In the genomic region with DNA sequence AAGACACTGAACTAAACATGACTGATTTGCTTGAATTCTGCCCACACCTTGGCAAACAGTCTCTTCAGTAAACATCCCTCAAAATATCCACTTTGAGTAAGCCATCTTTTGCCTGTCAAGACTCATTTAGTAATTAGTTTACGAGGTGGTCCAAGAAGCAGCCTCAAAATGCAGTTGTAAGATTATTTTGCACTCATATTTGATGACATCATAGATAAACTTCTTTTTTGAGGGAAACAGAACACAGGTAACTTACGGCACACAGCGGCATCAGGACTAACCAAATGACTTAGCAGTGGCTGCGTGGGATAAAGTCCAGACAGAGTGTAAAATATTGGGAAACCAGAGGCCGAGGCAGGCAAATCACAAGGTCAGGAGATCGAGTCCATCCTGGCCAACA, we compare ENCODE assay signal across 10 cellular contexts. TPM values are rescaled to one million over a fixed set of nuclear protein-coding genes. Genes with fewer than 3 reads are reported as not detected.
"Had no signal": no experiment of that assay in that cellular context is flagged by ENCODE, and none has a peak within 500 bp of the region (broad histone marks: within the 10 kb centered on the region; RNA-seq: fewer than 3 reads in every experiment).

No MANE protein-coding gene starts in this region.

- H3K27ac Mint-ChIP-seq: GM23338, H9 had no signal

- ATAC-seq: GM23338 had no signal

- H3K4me3 Mint-ChIP-seq: GM23338, H9, IgD-negative memory B cell had no signal

- H3K9ac ChIP-seq: KMS-11 had no signal

- H3K4me3 ChIP-seq: GM23338 had no signal

- H3K27me3 Mint-ChIP-seq: IgD-negative memory B cell had no signal

- FAIRE-seq: H1, H54, HTR-8/SVneo had no signal

- H3K4me2 ChIP-seq: GM23338 had no signal

- H3K9me3 Mint-ChIP-seq: GM23338, H9, IgD-negative memory B cell had no signal

- H3K36me3 Mint-ChIP-seq: IgD-negative memory B cell had no signal

- H3K4me1 Mint-ChIP-seq: IgD-negative memory B cell had no signal

- DNase-seq: H9, HCEC 1CT, KBM-7 had no signal

RNA-seq across cellular contexts. Expression of gene STEAP1B, which starts 41.8 kb away (rescaled TPM):
- total RNA-seq: HT-29 had no signal
